Comparison of ENCODE assay signal across 8 cellular contexts in genomic region chr1:146228144-146228682, GRCh38. TPM values are rescaled to one million over a fixed set of nuclear protein-coding genes. Genes with fewer than 3 reads are reported as not detected.
A peak's percentile ranks its signal among the peaks of the same experiment; 100 is the strongest.
DNase-seq lines count a peak whose midpoint lies in the region; ATAC-seq and TF ChIP-seq lines count a peak whose summit lies in the region.
"Not testable (repeated sequence)": the region's sequence is repeated elsewhere in the genome, so short reads cannot be mapped to it uniquely, and the experiment has no call there.

No MANE protein-coding gene starts in this region.

- H3K36me3 Mint-ChIP-seq in activated CD8-positive, alpha-beta memory T cell treated with anti-CD3 and anti-CD28 coated beads, Interleukin-2, amount 10 ng/mL, durations not matched to agents 7 days and 5 days = not testable (repeated sequence)

- peak overlapping the region; percentile 74 for H3K56ac ChIP-seq in mesendoderm (ENCODE audit: low read length)

- H3K4me3 ChIP-seq in GM08714 (ENCODE audit: low read length) (peak overlapping the region; percentile 65; the same call in 1 of the 2 replicates), body of pancreas (peak overlapping the region; percentile 41 to 53), foreskin fibroblast (ENCODE audit: low read depth in 1 of 2, low read length in 2 of 2) (peak overlapping the region; percentile 45 to 52), sigmoid colon (peak overlapping the region; percentile 45 to 71 (median 53)), tibial artery (peak overlapping the region; percentile 66 to 73)
- not testable (repeated sequence) for H3K4me3 ChIP-seq in mesendoderm (ENCODE audit: low read length)

- not testable (repeated sequence) for H2BK120ac ChIP-seq in mesendoderm (ENCODE audit: low read depth, low read length)

- not testable (repeated sequence) for H4K5ac ChIP-seq in mesendoderm (ENCODE audit: low read length)

- not testable (repeated sequence) for TF ChIP-seq EP300 in sigmoid colon (IDR thresholded peaks at IDR 0.05)

- not testable (repeated sequence) for H3K27ac Mint-ChIP-seq in activated CD8-positive, alpha-beta memory T cell treated with anti-CD3 and anti-CD28 coated beads, Interleukin-2, amount 10 ng/mL, durations not matched to agents 7 days and 5 days

- TF ChIP-seq CTCF in RWPE1 (conservative IDR thresholded peaks at IDR 0.05; ENCODE audit: low read depth); body of pancreas (IDR thresholded peaks at IDR 0.05); foreskin fibroblast (IDR thresholded peaks at IDR 0.05; ENCODE audit: low read depth, low read length); sigmoid colon (IDR thresholded peaks at IDR 0.05); tibial artery (IDR thresholded peaks at IDR 0.05): not testable (repeated sequence)

- H3K4me1 ChIP-seq in body of pancreas; mesendoderm (ENCODE audit: control insufficient read depth, low read depth, low read length); sigmoid colon; tibial artery: not testable (repeated sequence)

- not testable (repeated sequence) for H3K4me2 ChIP-seq in mesendoderm (ENCODE audit: low read length)

- not testable (repeated sequence) for H3K9ac ChIP-seq in mesendoderm (ENCODE audit: low read length)

- not testable (repeated sequence) for H3K79me2 ChIP-seq in mesendoderm (ENCODE audit: control insufficient read depth, insufficient read depth, low read length)

- CTCF ChIA-PET in RWPE1 (lab: Yijun Ruan, JAX); activated CD8-positive, alpha-beta memory T cell treated with anti-CD3 and anti-CD28 coated beads, Interleukin-2, amount 10 ng/mL, durations not matched to agents 7 days and 5 days (lab: Charles Lee): not testable (repeated sequence)

- H3K4ac ChIP-seq in mesendoderm (ENCODE audit: low read depth, low read length) = not testable (repeated sequence)

- not testable (repeated sequence) for H3K27me3 ChIP-seq in body of pancreas; mesendoderm (ENCODE audit: insufficient read depth, low read length, poor library complexity); sigmoid colon; tibial artery

- intact Hi-C loops in body of pancreas (cut with DNase I); sigmoid colon (cut with DNase I); tibial artery (cut with DNase I; ENCODE audit: low total_unique reads): not testable (repeated sequence)

- not testable (repeated sequence) for H2BK15ac ChIP-seq in mesendoderm (replicated peaks; ENCODE audit: low read depth)

- not testable (repeated sequence) for H3K18ac ChIP-seq in mesendoderm (ENCODE audit: low read length)

- peak; percentile 68 for ATAC-seq in activated CD8-positive, alpha-beta memory T cell treated with anti-CD3 and anti-CD28 coated beads, Interleukin-2, amount 10 ng/mL, durations not matched to agents 7 days and 5 days
- ATAC-seq in body of pancreas = not testable (repeated sequence)

- H3K27me3 Mint-ChIP-seq in activated CD8-positive, alpha-beta memory T cell treated with anti-CD3 and anti-CD28 coated beads, Interleukin-2, amount 10 ng/mL, durations not matched to agents 7 days and 5 days = not testable (repeated sequence)

- not testable (repeated sequence) for H3K4me1 Mint-ChIP-seq in activated CD8-positive, alpha-beta memory T cell treated with anti-CD3 and anti-CD28 coated beads, Interleukin-2, amount 10 ng/mL, durations not matched to agents 7 days and 5 days

- POLR2A ChIA-PET in RWPE1 (lab: Yijun Ruan, JAX; ENCODE audit: low non-redundant PET) = not testable (repeated sequence)

- not testable (repeated sequence) for H3K9me3 Mint-ChIP-seq in activated CD8-positive, alpha-beta memory T cell treated with anti-CD3 and anti-CD28 coated beads, Interleukin-2, amount 10 ng/mL, durations not matched to agents 7 days and 5 days (ENCODE audit: low read depth)

- H3K79me1 ChIP-seq in mesendoderm (ENCODE audit: low read length) = not testable (repeated sequence)

- H3K27ac ChIP-seq in RWPE1 (peak overlapping the region; percentile 79), body of pancreas (peak overlapping the region in 3 of 4 donors; percentile 64 to 83 (median 79)), sigmoid colon (peak overlapping the region; percentile 74 to 90 (median 84)), tibial artery (peak overlapping the region; percentile 88 to 92)
- not testable (repeated sequence) for H3K27ac ChIP-seq in mesendoderm (ENCODE audit: low read depth, low read length)

- 0% methylated on average over 17 of the region's 53 CpGs; no CpG with 5 or more reads in 1 of the 2 donors for WGBS in body of pancreas, 2 donors
- WGBS in mesendoderm (ENCODE audit: extremely low coverage, insufficient coverage, low lambda C conversion rate) = no CpG with 5 or more reads among the region's 53 CpGs
- WGBS in sigmoid colon, 2 donors = 0% methylated on average over 16 of the region's 53 CpGs

- not testable (repeated sequence) for DNase-seq in RWPE1 (ENCODE audit: low spot score); foreskin fibroblast; mesendoderm
- peak; percentile 47 for DNase-seq in activated CD8-positive, alpha-beta memory T cell treated with anti-CD3 and anti-CD28 coated beads, Interleukin-2, amount 10 ng/mL, durations not matched to agents 7 days and 5 days
- peak; percentile 1 to 12 (median 4) for DNase-seq in body of pancreas
- peak; percentile 40 for DNase-seq in sigmoid colon
- peak; percentile 11 to 65 for DNase-seq in tibial artery

- not testable (repeated sequence) for H3K23ac ChIP-seq in mesendoderm (ENCODE audit: low read length)

- peak overlapping the region; percentile 69 for H3K4me3 Mint-ChIP-seq in activated CD8-positive, alpha-beta memory T cell treated with anti-CD3 and anti-CD28 coated beads, Interleukin-2, amount 10 ng/mL, durations not matched to agents 7 days and 5 days

- not testable (repeated sequence) for H2AK5ac ChIP-seq in mesendoderm (ENCODE audit: low read length)

- not testable (repeated sequence) for H3K9me3 ChIP-seq in body of pancreas, sigmoid colon, tibial artery

- H2BK5ac ChIP-seq in mesendoderm (ENCODE audit: low read length) = not testable (repeated sequence)

- not testable (repeated sequence) for H4K8ac ChIP-seq in mesendoderm (ENCODE audit: low read depth, low read length)

- H3K36me3 ChIP-seq in body of pancreas (replicated peaks in 1 of 2; ENCODE audit: insufficient read depth in 1 of 2, low read depth in 2 of 2); mesendoderm (ENCODE audit: control insufficient read depth, insufficient read depth, low read length); sigmoid colon; tibial artery: not testable (repeated sequence)

- TF ChIP-seq POLR2A in body of pancreas (IDR thresholded peaks at IDR 0.05); sigmoid colon (IDR thresholded peaks at IDR 0.05): not testable (repeated sequence)

RNA-seq across cellular contexts. Expression of gene NOTCH2NLA, which starts 0.6 kb away (rescaled TPM):
- total RNA-seq in activated CD8-positive, alpha-beta memory T cell treated with anti-CD3 and anti-CD28 coated beads, Interleukin-2, amount 10 ng/mL, durations not matched to agents 7 days and 5 days = 10 to 100 TPM; 28.8 to 38.9 TPM
- total RNA-seq in body of pancreas (10 to 100 TPM; 50.8 to 55.5 TPM), sigmoid colon (10 to 100 TPM; 25.7 to 52.9 (median 36.2) TPM)
- 2.8 TPM for polyA plus RNA-seq in mesendoderm (2013, experiment 1 of 2)
- polyA plus RNA-seq in mesendoderm (2013, experiment 2 of 2) = 2.9 TPM
- polyA plus RNA-seq in sigmoid colon = 10 to 100 TPM in 1 of 3 donors, 1 to 10 TPM in 2; 5.3 to 18.2 (median 6.6) TPM
